Comparison of ENCODE assay signal across 10 cellular contexts in the genomic region with DNA sequence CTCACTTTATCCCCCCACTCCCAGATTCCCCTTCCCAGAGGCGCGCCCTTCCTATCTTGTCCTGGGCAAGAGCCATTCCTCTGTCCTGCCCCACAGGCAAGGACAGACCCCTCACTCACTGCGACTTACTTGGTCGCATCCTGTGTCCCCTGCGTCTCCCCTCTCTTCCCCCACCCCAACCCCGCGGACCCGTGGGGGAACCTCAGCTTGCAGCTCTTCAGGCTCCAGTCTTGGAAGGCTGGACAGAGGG. TPM values are rescaled to one million over a fixed set of nuclear protein-coding genes. Genes with fewer than 3 reads are reported as not detected.
A peak's percentile ranks its signal among the peaks of the same experiment; 100 is the strongest.
DNase-seq lines count a peak whose midpoint lies in the region; ATAC-seq and TF ChIP-seq lines count a peak whose summit lies in the region.
"Had no signal": no experiment of that assay in that cellular context is flagged by ENCODE, and none has a peak within 500 bp of the region (broad histone marks: within the 10 kb centered on the region; RNA-seq: fewer than 3 reads in every experiment).

No MANE protein-coding gene starts in this region.

- ATAC-seq in memory B cell (ENCODE audit: low read depth), result no peak
- ATAC-seq in GM21737 (IDR thresholded peaks at IDR 0.05; ENCODE audit: unreplicated experiment), result no peak

- no peaks in the 10 kb centered on the region for H3K9me3 ChIP-seq in thyroid gland

- DNase-seq in activated CD4-positive, alpha-beta T cell treated with anti-CD3 and anti-CD28 coated beads, Interleukin-2, amount 10 ng/mL, durations not matched to agents 24 days and 14 days, result no peak
- no peak for DNase-seq in activated CD4-positive, alpha-beta T cell treated with anti-CD3 and anti-CD28 coated beads, Interleukin-2, amount 50 U/mL, for 4 hours
- no peak for DNase-seq in brain microvascular endothelial cell
- DNase-seq in memory B cell (ENCODE audit: low spot score in 2 of 2), result peak in 1 of 2 donors; percentile 8
- DNase-seq in thyroid gland, result no peak
- no peak for DNase-seq in GM19240 (ENCODE audit: insufficient read length, low spot score)
- DNase-seq in NCI-H1048 (lab: John Stamatoyannopoulos, UW), result no peak

- H3K36me3 Mint-ChIP-seq in activated CD4-positive, alpha-beta T cell treated with anti-CD3 and anti-CD28 coated beads, Interleukin-2, amount 10 ng/mL, durations not matched to agents 24 days and 14 days (ENCODE audit: low read depth), result no peaks in the 10 kb centered on the region
- peaks cover 2% of the 10 kb centered on the region for H3K36me3 Mint-ChIP-seq in memory B cell

- no peak for TF ChIP-seq CTCF in brain microvascular endothelial cell (IDR thresholded peaks at IDR 0.05; ENCODE audit: low read depth, low read length, missing control alignments)
- TF ChIP-seq CTCF in thyroid gland (IDR thresholded peaks at IDR 0.05), result no peak

- H3K4me3 Mint-ChIP-seq in activated CD4-positive, alpha-beta T cell treated with anti-CD3 and anti-CD28 coated beads, Interleukin-2, amount 10 ng/mL, durations not matched to agents 24 days and 14 days, result peak overlapping the region; percentile 67
- peak overlapping the region; percentile 79 for H3K4me3 Mint-ChIP-seq in memory B cell

- H3K27me3 Mint-ChIP-seq in activated CD4-positive, alpha-beta T cell treated with anti-CD3 and anti-CD28 coated beads, Interleukin-2, amount 10 ng/mL, durations not matched to agents 24 days and 14 days, result peaks cover 63% of the 10 kb centered on the region
- peaks cover 28% of the 10 kb centered on the region for H3K27me3 Mint-ChIP-seq in memory B cell

- no peak overlapping the region for H3K27ac ChIP-seq in brain microvascular endothelial cell
- peak overlapping the region; percentile 18 to 58 (median 19) for H3K27ac ChIP-seq in thyroid gland
- H3K27ac ChIP-seq: C4-2B had no signal

- peak overlapping the region; percentile 37 for H3K4me3 ChIP-seq in brain microvascular endothelial cell (ENCODE audit: low read depth, low read length)
- peak overlapping the region; percentile 18 to 37 (median 34) for H3K4me3 ChIP-seq in thyroid gland (replicated peaks in 1 of 3)

- WGBS in thyroid gland, 2 donors, result 1 to 2% methylated on average over 8 of the region's 8 CpGs

- H3K4me1 Mint-ChIP-seq in activated CD4-positive, alpha-beta T cell treated with anti-CD3 and anti-CD28 coated beads, Interleukin-2, amount 10 ng/mL, durations not matched to agents 24 days and 14 days, result peaks cover 15% of the 10 kb centered on the region
- peaks cover 28% of the 10 kb centered on the region for H3K4me1 Mint-ChIP-seq in memory B cell

- peaks cover 17 to 26% of the 10 kb centered on the region in 2 donors for H3K4me1 ChIP-seq in thyroid gland

- peaks cover 10% of the 10 kb centered on the region for H3K9me3 Mint-ChIP-seq in activated CD4-positive, alpha-beta T cell treated with anti-CD3 and anti-CD28 coated beads, Interleukin-2, amount 10 ng/mL, durations not matched to agents 24 days and 14 days
- H3K9me3 Mint-ChIP-seq in memory B cell, result peaks cover 2% of the 10 kb centered on the region

- no peaks in the 10 kb centered on the region for H3K36me3 ChIP-seq in brain microvascular endothelial cell (replicated peaks)
- no peaks in the 10 kb centered on the region for H3K36me3 ChIP-seq in thyroid gland

- TF ChIP-seq POLR2A in thyroid gland (IDR thresholded peaks at IDR 0.05), result no peak

- in situ Hi-C loops in brain microvascular endothelial cell (cut with HindIII; ENCODE audit: low pct_ligation_motif_present, low sequenced_read_pairs), result no loop called here

- intact Hi-C loops in activated CD4-positive, alpha-beta T cell treated with anti-CD3 and anti-CD28 coated beads, Interleukin-2, amount 10 ng/mL, durations not matched to agents 24 days and 14 days (cut with micrococcal nuclease), result loop anchor here (5.0 kb wide), 1 partner anchor 37 kb away; no protein-coding TSS in a partner anchor
- intact Hi-C loops in thyroid gland (cut with DNase I), result no loop called here

- H3K27me3 ChIP-seq in brain microvascular endothelial cell (replicated peaks) (peaks cover 14% of the 10 kb centered on the region), thyroid gland (no peaks in the 10 kb centered on the region)

- no peak overlapping the region for H3K27ac Mint-ChIP-seq in activated CD4-positive, alpha-beta T cell treated with anti-CD3 and anti-CD28 coated beads, Interleukin-2, amount 10 ng/mL, durations not matched to agents 24 days and 14 days
- H3K27ac Mint-ChIP-seq in memory B cell, result peak overlapping the region; percentile 12

RNA-seq across cellular contexts. Expression of a gene that starts 0.5 kb away (rescaled TPM):
- 0.14 TPM in 1 of 2 replicates, not detected in the other for total RNA-seq in activated CD4-positive, alpha-beta T cell treated with anti-CD3 and anti-CD28 coated beads, Interleukin-2, amount 10 ng/mL, durations not matched to agents 24 days and 14 days
- 10 to 100 TPM in 2 of 4 donors, 1 to 10 TPM in 2; 5.5 to 18.4 (median 7.9) TPM for total RNA-seq in thyroid gland
- total RNA-seq: T-helper 1 cell treated with Interleukin-12 subunit alpha and Interleukin-12 subunit beta and Interleukin-4 antibody, amounts not matched to agents 30 ng/mL and 1 ng/mL, for 36 hours had no signal
